In the genomic region with DNA sequence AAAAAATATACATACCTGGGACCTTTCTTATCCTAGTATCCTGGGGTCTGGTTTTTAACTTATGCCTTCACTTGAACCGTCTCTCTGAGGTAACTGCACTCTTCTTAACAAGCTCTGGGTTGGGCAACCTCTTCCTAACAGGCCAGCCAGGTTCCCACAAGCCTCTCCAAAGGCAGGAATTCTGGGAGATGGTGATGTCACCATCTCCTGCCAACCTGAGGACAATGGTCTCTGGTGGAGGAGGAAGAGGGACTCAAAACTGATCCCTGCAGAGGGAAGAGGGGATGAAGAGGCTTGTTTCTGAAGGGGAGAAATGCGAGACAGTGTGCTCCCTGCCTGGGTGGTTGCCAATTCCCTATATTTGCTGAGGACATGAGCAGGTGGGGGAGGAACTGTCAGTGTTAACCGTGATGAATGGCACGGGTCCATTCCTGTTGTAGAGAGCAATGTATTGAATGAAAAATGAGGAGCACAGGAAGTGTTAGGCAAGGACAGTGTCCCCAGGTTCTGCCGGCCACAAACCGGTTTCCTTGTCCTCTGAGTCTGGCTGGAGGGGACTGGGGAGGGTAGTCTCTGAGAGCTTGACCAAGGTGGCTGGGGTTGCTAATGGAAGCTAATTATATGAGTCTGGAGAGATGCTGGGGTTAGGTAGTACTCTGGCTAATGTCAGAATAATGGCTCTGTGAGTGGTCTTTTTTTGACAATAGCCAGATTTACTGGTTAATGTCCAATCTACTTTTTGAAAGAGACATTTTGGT, we compare ENCODE assay signal across 1 cellular context.
TF ChIP-seq lines count a peak whose summit lies in the region.

No MANE protein-coding gene starts in this region.

TF ChIP-seq in HEK293, 187 proteins besides CTCF, POLR2A, EP300 and RAD21 (continued from another document):
- peak; percentile 65; the same call in 1 of the 2 replicates for TF ChIP-seq ZNF449 (tag by site-specific recombination; IDR thresholded peaks at IDR 0.05)
- TF ChIP-seq ZNF513 (tag by site-specific recombination; IDR thresholded peaks at IDR 0.05) = peak; percentile 74
- 0 out of 2 replicates have a peak, but pooled peaks have one; percentile 40 for TF ChIP-seq ZNF518A (tag by site-specific recombination; conservative IDR thresholded peaks at IDR 0.05; ENCODE audit: low read depth)
- peak; percentile 31; the same call in 1 of the 2 replicates for TF ChIP-seq SCRT2 (tag by site-specific recombination; IDR thresholded peaks at IDR 0.05)
- no peak for TF ChIP-seq ZNF433 (tag by site-specific recombination; IDR thresholded peaks at IDR 0.05; ENCODE audit: low read depth)
- peak; percentile 90 for TF ChIP-seq ZNF76 (tag by site-specific recombination; IDR thresholded peaks at IDR 0.05; ENCODE audit: borderline replicate concordance, low read depth)
- no peak for TF ChIP-seq ZNF530 (tag by site-specific recombination; IDR thresholded peaks at IDR 0.05; ENCODE audit: low read depth)
- TF ChIP-seq ZNF629 (tag by site-specific recombination; IDR thresholded peaks at IDR 0.05) = peak; percentile 61
- TF ChIP-seq ZBTB21 (tag by site-specific recombination; IDR thresholded peaks at IDR 0.05) = peak; percentile 63; the same call in 1 of the 2 replicates
- TF ChIP-seq ZNF692 (tag by site-specific recombination; IDR thresholded peaks at IDR 0.05) = 0 out of 2 replicates have a peak, but pooled peaks have one; percentile 24
- TF ChIP-seq ZBTB17 (tag by site-specific recombination; IDR thresholded peaks at IDR 0.05) = 0 out of 2 replicates have a peak, but pooled peaks have one; percentile 31
- peak; percentile 78; the same call in 1 of the 2 replicates for TF ChIP-seq MZF1 (tag by site-specific recombination; IDR thresholded peaks at IDR 0.05; ENCODE audit: borderline replicate concordance)
- TF ChIP-seq ZNF354C (tag by site-specific recombination; IDR thresholded peaks at IDR 0.05; ENCODE audit: borderline replicate concordance, low read depth) = no peak
- TF ChIP-seq, protein P1, sequence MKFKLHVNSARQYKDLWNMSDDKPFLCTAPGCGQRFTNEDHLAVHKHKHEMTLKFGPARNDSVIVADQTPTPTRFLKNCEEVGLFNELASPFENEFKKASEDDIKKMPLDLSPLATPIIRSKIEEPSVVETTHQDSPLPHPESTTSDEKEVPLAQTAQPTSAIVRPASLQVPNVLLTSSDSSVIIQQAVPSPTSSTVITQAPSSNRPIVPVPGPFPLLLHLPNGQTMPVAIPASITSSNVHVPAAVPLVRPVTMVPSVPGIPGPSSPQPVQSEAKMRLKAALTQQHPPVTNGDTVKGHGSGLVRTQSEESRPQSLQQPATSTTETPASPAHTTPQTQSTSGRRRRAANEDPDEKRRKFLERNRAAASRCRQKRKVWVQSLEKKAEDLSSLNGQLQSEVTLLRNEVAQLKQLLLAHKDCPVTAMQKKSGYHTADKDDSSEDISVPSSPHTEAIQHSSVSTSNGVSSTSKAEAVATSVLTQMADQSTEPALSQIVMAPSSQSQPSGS (tag by site-specific recombination; IDR thresholded peaks at IDR 0.05; ENCODE audit: low read depth) = peak; percentile 91
- TF ChIP-seq, protein P2, sequence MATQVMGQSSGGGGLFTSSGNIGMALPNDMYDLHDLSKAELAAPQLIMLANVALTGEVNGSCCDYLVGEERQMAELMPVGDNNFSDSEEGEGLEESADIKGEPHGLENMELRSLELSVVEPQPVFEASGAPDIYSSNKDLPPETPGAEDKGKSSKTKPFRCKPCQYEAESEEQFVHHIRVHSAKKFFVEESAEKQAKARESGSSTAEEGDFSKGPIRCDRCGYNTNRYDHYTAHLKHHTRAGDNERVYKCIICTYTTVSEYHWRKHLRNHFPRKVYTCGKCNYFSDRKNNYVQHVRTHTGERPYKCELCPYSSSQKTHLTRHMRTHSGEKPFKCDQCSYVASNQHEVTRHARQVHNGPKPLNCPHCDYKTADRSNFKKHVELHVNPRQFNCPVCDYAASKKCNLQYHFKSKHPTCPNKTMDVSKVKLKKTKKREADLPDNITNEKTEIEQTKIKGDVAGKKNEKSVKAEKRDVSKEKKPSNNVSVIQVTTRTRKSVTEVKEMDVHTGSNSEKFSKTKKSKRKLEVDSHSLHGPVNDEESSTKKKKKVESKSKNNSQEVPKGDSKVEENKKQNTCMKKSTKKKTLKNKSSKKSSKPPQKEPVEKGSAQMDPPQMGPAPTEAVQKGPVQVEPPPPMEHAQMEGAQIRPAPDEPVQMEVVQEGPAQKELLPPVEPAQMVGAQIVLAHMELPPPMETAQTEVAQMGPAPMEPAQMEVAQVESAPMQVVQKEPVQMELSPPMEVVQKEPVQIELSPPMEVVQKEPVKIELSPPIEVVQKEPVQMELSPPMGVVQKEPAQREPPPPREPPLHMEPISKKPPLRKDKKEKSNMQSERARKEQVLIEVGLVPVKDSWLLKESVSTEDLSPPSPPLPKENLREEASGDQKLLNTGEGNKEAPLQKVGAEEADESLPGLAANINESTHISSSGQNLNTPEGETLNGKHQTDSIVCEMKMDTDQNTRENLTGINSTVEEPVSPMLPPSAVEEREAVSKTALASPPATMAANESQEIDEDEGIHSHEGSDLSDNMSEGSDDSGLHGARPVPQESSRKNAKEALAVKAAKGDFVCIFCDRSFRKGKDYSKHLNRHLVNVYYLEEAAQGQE (tag by site-specific recombination; IDR thresholded peaks at IDR 0.05) = no peak
- no peak for TF ChIP-seq ZNF416 (tag by site-specific recombination; IDR thresholded peaks at IDR 0.05)
- TF ChIP-seq ZNF488 (tag by site-specific recombination; IDR thresholded peaks at IDR 0.05) = no peak
